In genomic region chr5:109719978-109720377, GRCh38 we compare ENCODE assay signal across 32 cellular contexts.
"Had no signal": no experiment of that assay in that cellular context is flagged by ENCODE, and none has a peak within 500 bp of the region (broad histone marks: within the 10 kb centered on the region; RNA-seq: fewer than 3 reads in every experiment).

No MANE protein-coding gene starts in this region.

- H3K4me1 Mint-ChIP-seq: activated naive CD4-positive, alpha-beta T cell treated with anti-CD3 and anti-CD28 coated beads, Interleukin-2, amount 10 ng/mL, durations not matched to agents 7 days and 5 days had no signal

- H3K4me2 ChIP-seq: smooth muscle cell had no signal

- H3K27me3 Mint-ChIP-seq: activated naive CD4-positive, alpha-beta T cell treated with anti-CD3 and anti-CD28 coated beads, Interleukin-2, amount 10 ng/mL, durations not matched to agents 7 days and 5 days; activated naive CD8-positive, alpha-beta T cell treated with anti-CD3 and anti-CD28 coated beads, Interleukin-2, amount 10 ng/mL, durations not matched to agents 7 days and 5 days; activated T-cell treated with anti-CD3 and anti-CD28 coated beads, Interleukin-2, amount 50 U/mL, for 24 hours; brain; naive B cell; stimulated activated naive B cell treated with anti-CD40 and anti-IgM and Interleukin-4, amounts not matched to agents 10 μg/mL and 1 μg/mL and 100 μg/mL, for 72 hours; T-helper 17 cell had no signal

- H3K27me3 ChIP-seq: ascending aorta, cardiac muscle cell, dorsolateral prefrontal cortex, esophagus muscularis mucosa, foreskin keratinocyte, heart left ventricle, right atrium auricular region, stomach, thyroid gland had no signal

- H3K4me1 ChIP-seq: ascending aorta, esophagus muscularis mucosa, foreskin keratinocyte, heart left ventricle, parathyroid adenoma, right atrium auricular region, stomach, thyroid gland had no signal

- H3K27ac ChIP-seq: ascending aorta, cardiac muscle cell, coronary artery, dorsolateral prefrontal cortex, esophagus muscularis mucosa, foreskin keratinocyte, heart left ventricle, parathyroid adenoma, right atrium auricular region, stomach, thyroid gland had no signal

- H3K36me3 ChIP-seq: cardiac muscle cell, right atrium auricular region had no signal

- H3K9me3 Mint-ChIP-seq: activated naive CD4-positive, alpha-beta T cell treated with anti-CD3 and anti-CD28 coated beads, Interleukin-2, amount 10 ng/mL, durations not matched to agents 7 days and 5 days; activated naive CD8-positive, alpha-beta T cell treated with anti-CD3 and anti-CD28 coated beads, Interleukin-2, amount 10 ng/mL, durations not matched to agents 7 days and 5 days; activated T-cell treated with anti-CD3 and anti-CD28 coated beads, Interleukin-2, amount 50 U/mL, for 24 hours; brain; immature natural killer cell; mesothelial cell of epicardium; naive B cell; nephron progenitor cell; stimulated activated naive B cell treated with anti-CD40 and anti-IgM and Interleukin-4, amounts not matched to agents 10 μg/mL and 1 μg/mL and 100 μg/mL, for 72 hours had no signal

- H3K4me3 ChIP-seq: ascending aorta, cardiac muscle cell, coronary artery, dorsolateral prefrontal cortex, esophagus muscularis mucosa, heart left ventricle, right atrium auricular region, smooth muscle cell, stomach, thyroid gland had no signal

- H3K9me3 ChIP-seq: ascending aorta, esophagus muscularis mucosa, heart left ventricle, right atrium auricular region, stomach, thyroid gland had no signal

- DNase-seq: activated CD4-positive, alpha-beta T cell treated with anti-CD3 and anti-CD28 coated beads for 4 hours; activated CD4-positive, alpha-beta T cell treated with anti-CD3 and anti-CD28 coated beads, Interleukin-2, amount 50 U/mL, for 48 hours; activated CD8-positive, alpha-beta memory T cell treated with anti-CD3 and anti-CD28 coated beads, Interleukin-2, amount 50 U/mL, for 48 hours; activated gamma-delta T cell; activated naive CD4-positive, alpha-beta T cell treated with anti-CD3 and anti-CD28 coated beads, Interleukin-2, amount 10 ng/mL, durations not matched to agents 7 days and 5 days; activated naive CD8-positive, alpha-beta T cell treated with anti-CD3 and anti-CD28 coated beads, Interleukin-2, amount 10 ng/mL, durations not matched to agents 7 days and 5 days; activated T-cell treated with anti-CD3 and anti-CD28 coated beads, Interleukin-2, amount 50 U/mL, for 24 hours; cerebellar nuclear complex; dorsolateral prefrontal cortex; effector memory CD4-positive, alpha-beta T cell; foreskin keratinocyte; heart left ventricle; hypothalamus; immature natural killer cell; naive B cell; nephron progenitor cell; nucleus accumbens; stimulated activated CD4-positive, alpha-beta T cell treated with anti-CD3 and anti-CD28 coated beads, Interleukin-1b, Interleukin-23, amount 100 ng/mL, for 48 hours; stimulated activated naive B cell treated with anti-CD40 and anti-IgM and Interleukin-4, amounts not matched to agents 10 μg/mL and 1 μg/mL and 100 μg/mL, for 72 hours; stomach; T-helper 17 cell; T1000; thyroid gland had no signal

- H3K27ac Mint-ChIP-seq: activated naive CD4-positive, alpha-beta T cell treated with anti-CD3 and anti-CD28 coated beads, Interleukin-2, amount 10 ng/mL, durations not matched to agents 7 days and 5 days; activated naive CD8-positive, alpha-beta T cell treated with anti-CD3 and anti-CD28 coated beads, Interleukin-2, amount 10 ng/mL, durations not matched to agents 7 days and 5 days; activated T-cell treated with anti-CD3 and anti-CD28 coated beads, Interleukin-2, amount 50 U/mL, for 24 hours; brain; mesothelial cell of epicardium; nephron progenitor cell; stimulated activated naive B cell treated with anti-CD40 and anti-IgM and Interleukin-4, amounts not matched to agents 10 μg/mL and 1 μg/mL and 100 μg/mL, for 72 hours had no signal

- H3K4me3 Mint-ChIP-seq: activated naive CD4-positive, alpha-beta T cell treated with anti-CD3 and anti-CD28 coated beads, Interleukin-2, amount 10 ng/mL, durations not matched to agents 7 days and 5 days; activated naive CD8-positive, alpha-beta T cell treated with anti-CD3 and anti-CD28 coated beads, Interleukin-2, amount 10 ng/mL, durations not matched to agents 7 days and 5 days; activated T-cell treated with anti-CD3 and anti-CD28 coated beads, Interleukin-2, amount 50 U/mL, for 24 hours; brain; immature natural killer cell; mesothelial cell of epicardium; naive B cell; nephron progenitor cell; stimulated activated naive B cell treated with anti-CD40 and anti-IgM and Interleukin-4, amounts not matched to agents 10 μg/mL and 1 μg/mL and 100 μg/mL, for 72 hours; T-helper 17 cell had no signal
